8 cellular contexts compared by ENCODE assay signal in genomic region chr17:41785091-41785875, GRCh38. TPM values are rescaled to one million over a fixed set of nuclear protein-coding genes. Genes with fewer than 3 reads are reported as not detected.
DNase-seq lines count a peak whose midpoint lies in the region; ATAC-seq and TF ChIP-seq lines count a peak whose summit lies in the region.

No MANE protein-coding gene starts in this region.

- DNase-seq in stimulated activated naive CD8-positive, alpha-beta T cell treated with anti-CD3 and anti-CD28 coated beads, Interleukin-15, Interleukin-2, amounts not matched to agents 100 U/mL and 50 U/mL, for 24 hours: no peak
- DNase-seq in coronary artery (ENCODE audit: low spot score) (no peak), mesendoderm (peak; percentile 99), hypothalamus (lab: John Stamatoyannopoulos, UW) (no peak), erythroblast (lab: John Stamatoyannopoulos, UW) (no peak)
- no peak for DNase-seq in stimulated activated naive CD4-positive, alpha-beta T cell treated with Interleukin-2 at 50 U/mL for 16 hours (lab: John Stamatoyannopoulos, UW)

- peak overlapping the region; percentile 98 for H2AK5ac ChIP-seq in mesendoderm (ENCODE audit: low read length)

- no peak for TF ChIP-seq CTCF in coronary artery (IDR thresholded peaks at IDR 0.05)

- peak overlapping the region; percentile 95 for H2BK5ac ChIP-seq in mesendoderm (ENCODE audit: low read length)

- H4K8ac ChIP-seq in mesendoderm (ENCODE audit: low read depth, low read length): no peak overlapping the region

- H3K4me1 Mint-ChIP-seq in stimulated activated naive CD8-positive, alpha-beta T cell treated with anti-CD3 and anti-CD28 coated beads, Interleukin-15, Interleukin-2, amounts not matched to agents 100 ng/mL and 50 ng/mL, for 24 hours (ENCODE audit: low read depth): peaks cover 35% of the 10 kb centered on the region

- H3K4me2 ChIP-seq in mesendoderm (ENCODE audit: low read length): peak overlapping the region; percentile 97

- H3K4me3 ChIP-seq in coronary artery (peak overlapping the region; percentile 87), mesendoderm (ENCODE audit: low read length) (peak overlapping the region; percentile 81)

- WGBS in mesendoderm (ENCODE audit: extremely low coverage, insufficient coverage, low lambda C conversion rate): no CpG with 5 or more reads among the region's 14 CpGs

- no peak for TF ChIP-seq POLR2A in erythroblast (IDR thresholded peaks at IDR 0.05; ENCODE audit: low read length)

- peaks cover 4% of the 10 kb centered on the region for H3K79me1 ChIP-seq in mesendoderm (ENCODE audit: low read length)

- H3K4me1 ChIP-seq in mesendoderm (ENCODE audit: control insufficient read depth, low read depth, low read length): peaks cover 6% of the 10 kb centered on the region

- H3K23ac ChIP-seq in mesendoderm (ENCODE audit: low read length): peak overlapping the region; percentile 89

- H3K27ac Mint-ChIP-seq in stimulated activated naive CD8-positive, alpha-beta T cell treated with anti-CD3 and anti-CD28 coated beads, Interleukin-15, Interleukin-2, amounts not matched to agents 100 ng/mL and 50 ng/mL, for 24 hours: no peak overlapping the region

- H3K27ac ChIP-seq in coronary artery: peak overlapping the region; percentile 72 to 84
- H3K27ac ChIP-seq in mesendoderm (ENCODE audit: low read depth, low read length): peak overlapping the region; percentile 98

- H2BK120ac ChIP-seq in mesendoderm (ENCODE audit: low read depth, low read length): peak overlapping the region; percentile 89

- H3K18ac ChIP-seq in mesendoderm (ENCODE audit: low read length): peak overlapping the region; percentile 94

- no peaks in the 10 kb centered on the region for H3K36me3 Mint-ChIP-seq in stimulated activated naive CD8-positive, alpha-beta T cell treated with anti-CD3 and anti-CD28 coated beads, Interleukin-15, Interleukin-2, amounts not matched to agents 100 ng/mL and 50 ng/mL, for 24 hours (ENCODE audit: low read depth)

- peak overlapping the region; percentile 95 for H3K56ac ChIP-seq in mesendoderm (ENCODE audit: low read length)

- peaks cover 18% of the 10 kb centered on the region for H3K27me3 Mint-ChIP-seq in stimulated activated naive CD8-positive, alpha-beta T cell treated with anti-CD3 and anti-CD28 coated beads, Interleukin-15, Interleukin-2, amounts not matched to agents 100 ng/mL and 50 ng/mL, for 24 hours

- ATAC-seq in stimulated activated naive CD8-positive, alpha-beta T cell treated with anti-CD3 and anti-CD28 coated beads, Interleukin-15, Interleukin-2, amounts not matched to agents 100 U/mL and 50 U/mL, for 24 hours: no peak
- ATAC-seq in GM19351 (IDR thresholded peaks at IDR 0.05; ENCODE audit: unreplicated experiment): no peak

- no peaks in the 10 kb centered on the region for H3K27me3 ChIP-seq in mesendoderm (ENCODE audit: insufficient read depth, low read length, poor library complexity)

- peak overlapping the region; percentile 93 for H3K4ac ChIP-seq in mesendoderm (ENCODE audit: low read depth, low read length)

- H2BK15ac ChIP-seq in mesendoderm (replicated peaks; ENCODE audit: low read depth): peak overlapping the region; percentile 20

- H4K5ac ChIP-seq in mesendoderm (ENCODE audit: low read length): peak overlapping the region; percentile 91

- peak overlapping the region; percentile 60 for H3K4me3 Mint-ChIP-seq in stimulated activated naive CD8-positive, alpha-beta T cell treated with anti-CD3 and anti-CD28 coated beads, Interleukin-15, Interleukin-2, amounts not matched to agents 100 ng/mL and 50 ng/mL, for 24 hours

- H3K36me3 ChIP-seq in mesendoderm (ENCODE audit: control insufficient read depth, insufficient read depth, low read length): no peaks in the 10 kb centered on the region

- peaks cover 33% of the 10 kb centered on the region for H3K79me2 ChIP-seq in mesendoderm (ENCODE audit: control insufficient read depth, insufficient read depth, low read length)

- H3K9me3 Mint-ChIP-seq in stimulated activated naive CD8-positive, alpha-beta T cell treated with anti-CD3 and anti-CD28 coated beads, Interleukin-15, Interleukin-2, amounts not matched to agents 100 ng/mL and 50 ng/mL, for 24 hours: no peaks in the 10 kb centered on the region

- H3K9ac ChIP-seq in mesendoderm (ENCODE audit: low read length): peak overlapping the region; percentile 97

RNA-seq across cellular contexts. Expression of gene JUP, which starts 1.2 kb away (rescaled TPM):
- 101 TPM for polyA plus RNA-seq in mesendoderm (2013, experiment 1 of 2)
- polyA plus RNA-seq in mesendoderm (2013, experiment 2 of 2): 98.0 TPM

RNA-seq across cellular contexts. Expression of gene P3H4, which starts 26.5 kb away (rescaled TPM):
- 16.0 TPM for polyA plus RNA-seq in mesendoderm (2013, experiment 1 of 2)
- polyA plus RNA-seq in mesendoderm (2013, experiment 2 of 2): 15.3 TPM

RNA-seq across cellular contexts. Expression of gene FKBP10, which starts 27.5 kb away (rescaled TPM):
- 113 TPM for polyA plus RNA-seq in mesendoderm (2013, experiment 1 of 2)
- polyA plus RNA-seq in mesendoderm (2013, experiment 2 of 2): 114 TPM

RNA-seq across cellular contexts. Expression of gene NT5C3B, which starts 50.7 kb away (rescaled TPM):
- polyA plus RNA-seq in mesendoderm (2013, experiment 1 of 2): 57.5 TPM
- 59.6 TPM for polyA plus RNA-seq in mesendoderm (2013, experiment 2 of 2)

RNA-seq across cellular contexts. Expression of gene HAP1, which starts 50.8 kb away (rescaled TPM):
- 0.67 TPM for polyA plus RNA-seq in mesendoderm (2013, experiment 1 of 2)
- 0.57 TPM for polyA plus RNA-seq in mesendoderm (2013, experiment 2 of 2)
